In the genomic region with DNA sequence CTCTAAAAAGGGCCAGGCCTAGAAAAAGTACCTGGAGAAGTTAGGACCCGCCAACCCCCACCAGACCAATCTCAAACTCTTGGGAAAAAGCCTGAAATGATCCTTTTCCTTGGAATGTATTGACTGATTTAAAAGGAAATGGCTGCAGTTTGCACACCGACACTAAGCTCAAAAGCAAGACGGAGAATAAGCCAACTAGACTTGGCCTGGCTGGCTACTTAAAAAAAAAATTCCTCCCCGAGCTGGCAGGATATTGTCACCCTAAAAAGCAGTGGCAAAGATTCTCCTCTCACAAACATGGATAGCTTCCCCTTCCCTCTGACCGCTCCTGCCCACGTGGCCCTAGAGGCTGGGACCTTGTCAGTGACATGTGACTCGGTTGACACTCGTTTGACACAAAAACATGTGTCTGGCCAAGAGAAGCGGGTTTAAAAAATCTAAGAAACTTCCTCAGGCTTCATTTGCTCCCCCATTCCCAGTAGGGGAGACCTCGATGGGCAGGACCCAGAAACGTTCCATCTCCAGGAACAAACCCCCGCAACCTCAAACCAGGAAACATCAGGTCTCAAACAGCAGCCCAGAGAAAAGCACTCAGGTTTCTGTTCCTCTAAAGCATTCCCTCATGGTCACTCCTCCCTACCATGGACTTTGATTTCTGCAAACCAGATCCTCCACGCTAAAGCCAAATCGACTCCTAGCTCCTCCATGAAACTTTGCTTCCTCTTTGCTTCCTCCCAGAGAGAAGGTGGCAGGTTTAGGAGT, we compare ENCODE assay signal across 8 cellular contexts. TPM values are rescaled to one million over a fixed set of nuclear protein-coding genes. Genes with fewer than 3 reads are reported as not detected.
A peak's percentile ranks its signal among the peaks of the same experiment; 100 is the strongest.
DNase-seq lines count a peak whose midpoint lies in the region; ATAC-seq lines count a peak whose summit lies in the region.

No MANE protein-coding gene starts in this region.

- H3K27me3 ChIP-seq in iPS-15b (ENCODE audit: control insufficient read depth, insufficient read depth, low read length) (no peaks in the 10 kb centered on the region), skeletal muscle satellite cell (ENCODE audit: control insufficient read depth, insufficient read depth, low read length) (no peaks in the 10 kb centered on the region)

- peak overlapping the region; percentile 73 for H3K4me2 ChIP-seq in skeletal muscle satellite cell (ENCODE audit: low read length)

- H3K4me1 Mint-ChIP-seq in activated naive CD4-positive, alpha-beta T cell treated with anti-CD3 and anti-CD28 coated beads, Interleukin-2, amount 10 ng/mL, durations not matched to agents 7 days and 5 days: peaks cover 67% of the 10 kb centered on the region
- H3K4me1 Mint-ChIP-seq in activated naive CD8-positive, alpha-beta T cell treated with anti-CD3 and anti-CD28 coated beads, Interleukin-2, amount 50 U/mL, for 24 hours: peaks cover 61% of the 10 kb centered on the region

- H3K9ac ChIP-seq in iPS-15b (ENCODE audit: low read depth, low read length) (peak overlapping the region; percentile 49), skeletal muscle satellite cell (ENCODE audit: low read depth, low read length) (peak overlapping the region; percentile 1)

- peak overlapping the region; percentile 82 for H3K27ac Mint-ChIP-seq in activated naive CD4-positive, alpha-beta T cell treated with anti-CD3 and anti-CD28 coated beads, Interleukin-2, amount 10 ng/mL, durations not matched to agents 7 days and 5 days
- peak overlapping the region; percentile 92 for H3K27ac Mint-ChIP-seq in activated naive CD8-positive, alpha-beta T cell treated with anti-CD3 and anti-CD28 coated beads, Interleukin-2, amount 50 U/mL, for 24 hours

- H3K4me1 ChIP-seq in iPS-15b (ENCODE audit: control insufficient read depth, insufficient read depth, low read length): peaks cover 6% of the 10 kb centered on the region
- peaks cover 25% of the 10 kb centered on the region for H3K4me1 ChIP-seq in skeletal muscle satellite cell (ENCODE audit: control insufficient read depth, insufficient read depth, low read length)

- no peaks in the 10 kb centered on the region for H3K9me3 Mint-ChIP-seq in activated naive CD4-positive, alpha-beta T cell treated with anti-CD3 and anti-CD28 coated beads, Interleukin-2, amount 10 ng/mL, durations not matched to agents 7 days and 5 days
- no peaks in the 10 kb centered on the region for H3K9me3 Mint-ChIP-seq in activated naive CD8-positive, alpha-beta T cell treated with anti-CD3 and anti-CD28 coated beads, Interleukin-2, amount 50 U/mL, for 24 hours

- H3K9me3 ChIP-seq in iPS-15b (ENCODE audit: control insufficient read depth, insufficient read depth, low read length) (no peaks in the 10 kb centered on the region), skeletal muscle satellite cell (replicated peaks; ENCODE audit: low read length) (no peaks in the 10 kb centered on the region)

- peak overlapping the region; percentile 67 for H3K4me3 Mint-ChIP-seq in activated naive CD4-positive, alpha-beta T cell treated with anti-CD3 and anti-CD28 coated beads, Interleukin-2, amount 10 ng/mL, durations not matched to agents 7 days and 5 days
- peak overlapping the region; percentile 92 for H3K4me3 Mint-ChIP-seq in activated naive CD8-positive, alpha-beta T cell treated with anti-CD3 and anti-CD28 coated beads, Interleukin-2, amount 50 U/mL, for 24 hours

- CTCF ChIA-PET in activated naive CD4-positive, alpha-beta T cell treated with anti-CD3 and anti-CD28 coated beads, Interleukin-2, amount 10 ng/mL, durations not matched to agents 7 days and 5 days (lab: Charles Lee): interaction anchor here (0.5 to 1.3 kb wide), 4 partner anchors 19 to 73 kb away, joined by 3 to 6 read pairs (median 3); a partner anchor contains a TSS

- ATAC-seq in activated naive CD8-positive, alpha-beta T cell treated with anti-CD3 and anti-CD28 coated beads, Interleukin-2, amount 50 U/mL, for 24 hours: no peak
- ATAC-seq in HG02588 (IDR thresholded peaks at IDR 0.05; ENCODE audit: unreplicated experiment): no peak
- ATAC-seq in HG02970 (IDR thresholded peaks at IDR 0.05; ENCODE audit: low FRiP score, unreplicated experiment): no peak

- H3K27me3 Mint-ChIP-seq in activated naive CD4-positive, alpha-beta T cell treated with anti-CD3 and anti-CD28 coated beads, Interleukin-2, amount 10 ng/mL, durations not matched to agents 7 days and 5 days: no peaks in the 10 kb centered on the region
- H3K27me3 Mint-ChIP-seq in activated naive CD8-positive, alpha-beta T cell treated with anti-CD3 and anti-CD28 coated beads, Interleukin-2, amount 50 U/mL, for 24 hours: no peaks in the 10 kb centered on the region

- DNase-seq in activated naive CD4-positive, alpha-beta T cell treated with anti-CD3 and anti-CD28 coated beads, Interleukin-2, amount 10 ng/mL, durations not matched to agents 7 days and 5 days: no peak
- no peak for DNase-seq in activated naive CD4-positive, alpha-beta T cell (lab: John Stamatoyannopoulos, UW)
- no peak for DNase-seq in activated naive CD8-positive, alpha-beta T cell treated with anti-CD3 and anti-CD28 coated beads, Interleukin-2, amount 50 U/mL, for 24 hours
- no peak for DNase-seq in NCI-H524 (lab: John Stamatoyannopoulos, UW)

- H3K4me3 ChIP-seq in iPS-15b (ENCODE audit: low read depth, low read length) (peak overlapping the region; percentile 33), skeletal muscle satellite cell (ENCODE audit: low read length) (peak overlapping the region; percentile 84)

- H3K36me3 Mint-ChIP-seq in activated naive CD4-positive, alpha-beta T cell treated with anti-CD3 and anti-CD28 coated beads, Interleukin-2, amount 10 ng/mL, durations not matched to agents 7 days and 5 days: peaks cover 10% of the 10 kb centered on the region
- peaks cover 12% of the 10 kb centered on the region for H3K36me3 Mint-ChIP-seq in activated naive CD8-positive, alpha-beta T cell treated with anti-CD3 and anti-CD28 coated beads, Interleukin-2, amount 50 U/mL, for 24 hours (ENCODE audit: low read depth)

- H3K36me3 ChIP-seq in iPS-15b (ENCODE audit: control insufficient read depth, insufficient read depth, low read length) (no peaks in the 10 kb centered on the region), skeletal muscle satellite cell (ENCODE audit: insufficient read depth, low read length) (no peaks in the 10 kb centered on the region)

RNA-seq across cellular contexts. Expression of a gene that starts 1.3 kb away (rescaled TPM):
- 3.0 and 3.5 TPM in 2 replicates for total RNA-seq in skeletal muscle satellite cell (2012; rRNA removed)

RNA-seq across cellular contexts. Expression of a gene that starts 23.1 kb away (rescaled TPM):
- total RNA-seq in skeletal muscle satellite cell (2012; rRNA removed): not detected in 2 replicates

RNA-seq across cellular contexts. Expression of a gene that starts 26.8 kb away (rescaled TPM):
- total RNA-seq in skeletal muscle satellite cell (2012; rRNA removed): 1.1 and 2.5 TPM in 2 replicates

RNA-seq across cellular contexts. Expression of a gene that starts 52.5 kb away (rescaled TPM):
- total RNA-seq in skeletal muscle satellite cell (2012; rRNA removed): 10.1 and 17.3 TPM in 2 replicates

RNA-seq across cellular contexts. Expression of a gene that starts 57.1 kb away (rescaled TPM):
- not detected in 2 replicates for total RNA-seq in skeletal muscle satellite cell (2012; rRNA removed)
